In genomic region chr1:41713141-41713540, GRCh38 we compare ENCODE assay signal across 20 cellular contexts.
DNase-seq lines count a peak whose midpoint lies in the region; ATAC-seq, FAIRE-seq and TF ChIP-seq lines count a peak whose summit lies in the region.
"Had no signal": no experiment of that assay in that cellular context is flagged by ENCODE, and none has a peak within 500 bp of the region (broad histone marks: within the 10 kb centered on the region; RNA-seq: fewer than 3 reads in every experiment).

No MANE protein-coding gene starts in this region.

- H4K20me1 ChIP-seq in BLaER1: no peaks in the 10 kb centered on the region
- no peaks in the 10 kb centered on the region for H4K20me1 ChIP-seq in PC-9 (ENCODE audit: insufficient read depth)
- no peaks in the 10 kb centered on the region for H4K20me1 ChIP-seq in endothelial cell of umbilical vein (replicated peaks; ENCODE audit: control insufficient read depth, extremely low read depth, insufficient read depth, low read length)
- no peaks in the 10 kb centered on the region for H4K20me1 ChIP-seq in neural progenitor cell (ENCODE audit: low read depth)
- H4K20me1 ChIP-seq in H9 (ENCODE audit: control insufficient read depth, insufficient read depth, insufficient read length): no peaks in the 10 kb centered on the region

- H3F3A ChIP-seq in PC-9 (ENCODE audit: insufficient read depth, low read depth) (no peaks in the 10 kb centered on the region), neural progenitor cell (ENCODE audit: low read depth) (no peaks in the 10 kb centered on the region)

- H3K27ac Mint-ChIP-seq in neural progenitor cell (peak overlapping the region; percentile 70), H9 (peak overlapping the region in 1 of 3 experiments; percentile 64; a peak in 1 of 7 replicates)
- H3K27ac Mint-ChIP-seq in activated CD4-positive, alpha-beta T cell treated with anti-CD3 and anti-CD28 coated beads, Interleukin-2, amount 10 ng/mL, durations not matched to agents 7 days and 5 days: no peak overlapping the region

- H3K23ac ChIP-seq in H9 (ENCODE audit: insufficient read length, low read depth, low read length): no peak overlapping the region

- H3K9me3 ChIP-seq in BLaER1 (no peaks in the 10 kb centered on the region), PC-9 (ENCODE audit: insufficient read depth, low read depth) (no peaks in the 10 kb centered on the region), endothelial cell of umbilical vein (replicated peaks; ENCODE audit: control insufficient read depth, insufficient read depth, low read length) (no peaks in the 10 kb centered on the region), neural progenitor cell (ENCODE audit: low read depth) (no peaks in the 10 kb centered on the region), H9 (ENCODE audit: control insufficient read depth, low read depth, low read length) (no peaks in the 10 kb centered on the region)

- H4K91ac ChIP-seq in H9 (ENCODE audit: insufficient read length, low read depth, low read length): no peak overlapping the region

- H3K36me3 Mint-ChIP-seq in neural progenitor cell (no peaks in the 10 kb centered on the region), H9 (ENCODE audit: insufficient read depth in 1 of 3, low read depth in 3 of 3) (no peaks in the 10 kb centered on the region; a peak in 1 of 7 replicates)
- no peaks in the 10 kb centered on the region for H3K36me3 Mint-ChIP-seq in activated CD4-positive, alpha-beta T cell treated with anti-CD3 and anti-CD28 coated beads, Interleukin-2, amount 10 ng/mL, durations not matched to agents 7 days and 5 days (ENCODE audit: low read depth)
- H3K36me3 Mint-ChIP-seq: natural killer cell treated with Interleukin-12 subunit alpha and Interleukin-12 subunit beta and Interleukin-15 and Interleukin-18, amount 100 ng/mL, for 72 hours had no signal

- intact Hi-C loops in PC-9 (cut with micrococcal nuclease; ENCODE audit: unreplicated experiment): no loop called here
- intact Hi-C loops in endothelial cell of umbilical vein (cut with micrococcal nuclease): loop anchor here (1.0 to 5.0 kb wide), 4 partner anchors 14 to 189 kb away; no protein-coding TSS in a partner anchor

- no peak overlapping the region for H4K8ac ChIP-seq in H9 (replicated peaks; ENCODE audit: insufficient read length, low read depth, low read length)

- H4K5ac ChIP-seq in H9 (ENCODE audit: insufficient read length, low read depth, low read length): no peak overlapping the region

- H3K36me3 ChIP-seq in BLaER1 (no peaks in the 10 kb centered on the region), PC-9 (ENCODE audit: low read depth) (no peaks in the 10 kb centered on the region), endothelial cell of umbilical vein (ENCODE audit: control insufficient read depth in 2 of 2, extremely low read depth in 1 of 2, insufficient read depth in 2 of 2, low read length in 2 of 2) (no peaks in the 10 kb centered on the region), neural progenitor cell (no peaks in the 10 kb centered on the region)

- H2AFZ ChIP-seq in PC-9: no peak overlapping the region
- H2AFZ ChIP-seq in endothelial cell of umbilical vein (ENCODE audit: low read depth, low read length): peak overlapping the region; percentile 28
- H2AFZ ChIP-seq in neural progenitor cell (replicated peaks): no peak overlapping the region
- no peak overlapping the region for H2AFZ ChIP-seq in H9 (ENCODE audit: low read length)
- H2AFZ ChIP-seq: hepatocyte had no signal

- H3K23me2 ChIP-seq in H9 (ENCODE audit: insufficient read length, low read depth, low read length, poor library complexity, severe bottlenecking): no peaks in the 10 kb centered on the region

- no peak overlapping the region; the same call in 1 of the 2 replicates for H3K14ac ChIP-seq in H9 (ENCODE audit: insufficient read depth, low read length)

- H3K27me3 ChIP-seq in BLaER1 (peaks cover 1% of the 10 kb centered on the region), PC-9 (ENCODE audit: insufficient read depth, low read depth) (no peaks in the 10 kb centered on the region), endothelial cell of umbilical vein (ENCODE audit: control insufficient read depth in 2 of 2, insufficient read depth in 2 of 2, low read length in 2 of 2) (no peaks in the 10 kb centered on the region), neural progenitor cell (no peaks in the 10 kb centered on the region), H9 (ENCODE audit: insufficient read depth, low read length) (no peaks in the 10 kb centered on the region)
- H3K27me3 ChIP-seq: hepatocyte had no signal

- H3K9ac ChIP-seq in BLaER1: no peak overlapping the region; the same call in 1 of the 2 replicates
- no peak overlapping the region for H3K9ac ChIP-seq in endothelial cell of umbilical vein (replicated peaks; ENCODE audit: extremely low read depth, insufficient read depth, low read length)
- no peak overlapping the region for H3K9ac ChIP-seq in neural progenitor cell
- H3K9ac ChIP-seq in H9 (ENCODE audit: extremely low read depth, insufficient read length, low read length): no peak overlapping the region
- H3K9ac ChIP-seq: KMS-11 had no signal

- no peak for FAIRE-seq in endothelial cell of umbilical vein (lab: Jason Lieb, UNC)
- FAIRE-seq: endometrium had no signal

- H2BK20ac ChIP-seq in H9 (ENCODE audit: low read depth, low read length, poor library complexity, severe bottlenecking): no peak overlapping the region

- H2BK15ac ChIP-seq in H9 (ENCODE audit: low read depth, low read length): no peak overlapping the region

- H3K79me1 ChIP-seq in H9 (ENCODE audit: insufficient read depth, low read depth, low read length, poor library complexity, severe bottlenecking): no peaks in the 10 kb centered on the region

- H3K4me1 ChIP-seq in BLaER1: peaks cover 89% of the 10 kb centered on the region
- H3K4me1 ChIP-seq in PC-9 (replicated peaks; ENCODE audit: insufficient read depth): peaks cover 18% of the 10 kb centered on the region
- peaks cover 21% of the 10 kb centered on the region for H3K4me1 ChIP-seq in endothelial cell of umbilical vein (ENCODE audit: control insufficient read depth, extremely low read depth, insufficient read depth, low read length)
- H3K4me1 ChIP-seq in neural progenitor cell: no peaks in the 10 kb centered on the region
- H3K4me1 ChIP-seq in H9 (ENCODE audit: insufficient read depth, low read length): no peaks in the 10 kb centered on the region

- H3K4me1 Mint-ChIP-seq in neural progenitor cell (peaks cover 31% of the 10 kb centered on the region), H9 (peaks cover 16 to 22% of the 10 kb centered on the region in 2 experiments)
- peaks cover 23% of the 10 kb centered on the region for H3K4me1 Mint-ChIP-seq in activated CD4-positive, alpha-beta T cell treated with anti-CD3 and anti-CD28 coated beads, Interleukin-2, amount 10 ng/mL, durations not matched to agents 7 days and 5 days

- POLR2A ChIA-PET in PC-9 (lab: Charles Lee; ENCODE audit: unreplicated experiment) (interaction anchor here (0.7 kb wide), 1 partner anchor 43 kb away, joined by 6 read pairs; no protein-coding TSS in a partner anchor), endothelial cell of umbilical vein (lab: Charles Lee) (no interaction called here)
- POLR2A ChIA-PET in activated CD4-positive, alpha-beta T cell treated with anti-CD3 and anti-CD28 coated beads, Interleukin-2, amount 10 ng/mL, durations not matched to agents 7 days and 5 days (lab: Charles Lee): no interaction called here

- WGBS in H9 (ENCODE audit: extremely low coverage, insufficient read length, low lambda C conversion rate): no CpG with 5 or more reads among the region's 5 CpGs

- no peak overlapping the region for H2AK5ac ChIP-seq in H9 (ENCODE audit: insufficient read length, low read length)

- no peak overlapping the region for H2BK12ac ChIP-seq in H9 (ENCODE audit: insufficient read length, low read depth, low read length)

- BruUV-seq in PC-9 (replicated peaks; lab: Mats Ljungman, UMichigan) (no TSS peak), endothelial cell of umbilical vein (replicated peaks; lab: Mats Ljungman, UMichigan) (no TSS peak)

- no peak overlapping the region for H2BK5ac ChIP-seq in H9 (ENCODE audit: insufficient read length, low read length)

- no peaks in the 10 kb centered on the region for H3K9me2 ChIP-seq in PC-9 (ENCODE audit: insufficient read depth)

- H3K9me1 ChIP-seq in endothelial cell of umbilical vein (replicated peaks; ENCODE audit: control insufficient read depth, extremely low read depth, insufficient read depth, low read length): no peaks in the 10 kb centered on the region

- H3K79me2 ChIP-seq in PC-9 (ENCODE audit: low read depth) (no peaks in the 10 kb centered on the region), endothelial cell of umbilical vein (ENCODE audit: control insufficient read depth, insufficient read depth, low read length) (no peaks in the 10 kb centered on the region), neural progenitor cell (ENCODE audit: low read depth) (no peaks in the 10 kb centered on the region), H9 (ENCODE audit: insufficient read depth, low read length) (no peaks in the 10 kb centered on the region)
- H3K79me2 ChIP-seq: hepatocyte had no signal

- TF ChIP-seq CTCF in PC-9 (conservative IDR thresholded peaks at IDR 0.05) (no peak), endothelial cell of umbilical vein (IDR thresholded peaks at IDR 0.05; ENCODE audit: extremely low read depth in 1 of 2, insufficient read depth in 1 of 2, low read depth in 1 of 2, low read length in 2 of 2) (no peak), neural progenitor cell (IDR thresholded peaks at IDR 0.05) (no peak), H9 (conservative IDR thresholded peaks at IDR 0.05) (no peak)

- no peak for TF ChIP-seq POLR2A in endothelial cell of umbilical vein (IDR thresholded peaks at IDR 0.05; ENCODE audit: low read depth, low read length)

- no peak overlapping the region for H3K56ac ChIP-seq in H9 (ENCODE audit: insufficient read length, low read depth, low read length)

- peak overlapping the region; percentile 62 for H3K4me2 ChIP-seq in BLaER1
- H3K4me2 ChIP-seq in PC-9: peak overlapping the region; percentile 29; the same call in 1 of the 2 replicates
- peak overlapping the region; percentile 34 for H3K4me2 ChIP-seq in endothelial cell of umbilical vein (ENCODE audit: insufficient read depth, low read length)
- H3K4me2 ChIP-seq in neural progenitor cell: no peak overlapping the region
- no peak overlapping the region for H3K4me2 ChIP-seq in H9 (ENCODE audit: insufficient read depth, insufficient read length, low read length)
- H3K4me2 ChIP-seq: hepatocyte, KMS-11 had no signal

- H3K4ac ChIP-seq in H9 (ENCODE audit: low read depth, low read length): no peak overlapping the region

- no peaks in the 10 kb centered on the region for H3K9me3 Mint-ChIP-seq in neural progenitor cell
- peaks cover 3% of the 10 kb centered on the region for H3K9me3 Mint-ChIP-seq in activated CD4-positive, alpha-beta T cell treated with anti-CD3 and anti-CD28 coated beads, Interleukin-2, amount 10 ng/mL, durations not matched to agents 7 days and 5 days
- H3K9me3 Mint-ChIP-seq in H9: no peaks in the 10 kb centered on the region; a peak in 1 of 5 replicates
- H3K9me3 Mint-ChIP-seq: CD8-positive, alpha-beta memory T cell; natural killer cell treated with Interleukin-12 subunit alpha and Interleukin-12 subunit beta and Interleukin-15 and Interleukin-18, amount 100 ng/mL, for 72 hours had no signal

- no peak overlapping the region for H3K18ac ChIP-seq in H9 (ENCODE audit: insufficient read length, low read depth, low read length)

- no peak overlapping the region for H3K4me3 ChIP-seq in BLaER1
- H3K4me3 ChIP-seq in PC-9: no peak overlapping the region
- no peak overlapping the region for H3K4me3 ChIP-seq in endothelial cell of umbilical vein (replicated peaks in 1 of 3; ENCODE audit: insufficient read depth in 1 of 3, low read depth in 1 of 3, low read length in 3 of 3)
- no peak overlapping the region for H3K4me3 ChIP-seq in neural progenitor cell
- H3K4me3 ChIP-seq: hepatocyte, lung had no signal

- H3K4me3 Mint-ChIP-seq in neural progenitor cell: no peak overlapping the region
- no peak overlapping the region for H3K4me3 Mint-ChIP-seq in activated CD4-positive, alpha-beta T cell treated with anti-CD3 and anti-CD28 coated beads, Interleukin-2, amount 10 ng/mL, durations not matched to agents 7 days and 5 days
- H3K4me3 Mint-ChIP-seq in H9: no peak overlapping the region
- H3K4me3 Mint-ChIP-seq: CD8-positive, alpha-beta memory T cell; natural killer cell treated with Interleukin-12 subunit alpha and Interleukin-12 subunit beta and Interleukin-15 and Interleukin-18, amount 100 ng/mL, for 72 hours had no signal

- DNase-seq in PC-9: no peak
- DNase-seq in endothelial cell of umbilical vein (ENCODE audit: low read depth, low spot score): no peak
- peak; percentile 15 for DNase-seq in neural progenitor cell (ENCODE audit: low spot score)
- no peak for DNase-seq in cerebellar nuclear complex (lab: John Stamatoyannopoulos, UW)
- no peak for DNase-seq in activated CD4-positive, alpha-beta T cell treated with anti-CD3 and anti-CD28 coated beads, Interleukin-2, amount 10 ng/mL, durations not matched to agents 7 days and 5 days
- no peak for DNase-seq in H9
- DNase-seq: activated CD4-positive, alpha-beta T cell treated with anti-CD3 and anti-CD28 coated beads for 48 hours; activated CD8-positive, alpha-beta memory T cell treated with anti-CD3 and anti-CD28 coated beads, Interleukin-2, amount 50 U/mL, for 48 hours; activated gamma-delta T cell; CD8-positive, alpha-beta memory T cell; NCI-H2029; NCI-H345; stimulated activated CD4-positive, alpha-beta T cell treated with anti-CD3 and anti-CD28 coated beads, Interleukin-12 subunit alpha, Interleukin-12 subunit beta, amount 100 ng/mL, for 4 hours had no signal

- CTCF ChIA-PET in PC-9 (lab: Charles Lee) (no interaction called here), endothelial cell of umbilical vein (lab: Charles Lee) (interaction anchor here (0.8 to 1.9 kb wide), 11 partner anchors 9 to 461 kb away, joined by 3 to 13 read pairs (median 5); no protein-coding TSS in a partner anchor)
- CTCF ChIA-PET in activated CD4-positive, alpha-beta T cell treated with anti-CD3 and anti-CD28 coated beads, Interleukin-2, amount 10 ng/mL, durations not matched to agents 7 days and 5 days (lab: Charles Lee): interaction anchor here (0.9 kb wide), 1 partner anchor 9 kb away, joined by 4 read pairs; no protein-coding TSS in a partner anchor

- no peak overlapping the region for H3T11ph ChIP-seq in H9 (ENCODE audit: low read length)

- dilution Hi-C loops in endothelial cell of umbilical vein (cut with MboI; ENCODE audit: extremely low pct_ligation_motif_present, low sequenced_read_pairs): no loop called here

- H2BK120ac ChIP-seq in H9 (ENCODE audit: low read depth, low read length, poor library complexity, severe bottlenecking): no peak overlapping the region

- peaks cover 4% of the 10 kb centered on the region for H3K27me3 Mint-ChIP-seq in neural progenitor cell (ENCODE audit: insufficient read depth, low read depth)
- H3K27me3 Mint-ChIP-seq in activated CD4-positive, alpha-beta T cell treated with anti-CD3 and anti-CD28 coated beads, Interleukin-2, amount 10 ng/mL, durations not matched to agents 7 days and 5 days: no peaks in the 10 kb centered on the region
- H3K27me3 Mint-ChIP-seq in H9 (ENCODE audit: low read depth): peaks cover 1% of the 10 kb centered on the region; the same call in 1 of the 2 replicates
- H3K27me3 Mint-ChIP-seq: CD8-positive, alpha-beta memory T cell; natural killer cell treated with Interleukin-12 subunit alpha and Interleukin-12 subunit beta and Interleukin-15 and Interleukin-18, amount 100 ng/mL, for 72 hours had no signal

- no peak for ATAC-seq in GM21737 (IDR thresholded peaks at IDR 0.05; ENCODE audit: unreplicated experiment)
- ATAC-seq: natural killer cell treated with Interleukin-12 subunit alpha and Interleukin-12 subunit beta and Interleukin-15 and Interleukin-18, amount 100 ng/mL, for 72 hours had no signal

- H3K27ac ChIP-seq in BLaER1: peak overlapping the region; percentile 35
- no peak overlapping the region for H3K27ac ChIP-seq in PC-9
- peak overlapping the region; percentile 71 for H3K27ac ChIP-seq in endothelial cell of umbilical vein (ENCODE audit: insufficient read depth, low read depth, low read length)
- H3K27ac ChIP-seq in neural progenitor cell: no peak overlapping the region
- no peak overlapping the region for H3K27ac ChIP-seq in H9 (ENCODE audit: insufficient read length, low read depth, low read length)
- H3K27ac ChIP-seq: hepatocyte, KMS-11 had no signal

Comparison
In these comparisons a context has a peak if more than half of its experiments do, and no peak if none do; other contexts are left out.
1. H3K27ac ChIP-seq: peak in BLaER1 (single experiment) and endothelial cell of umbilical vein (single experiment); none in PC-9 (single experiment), neural progenitor cell (single experiment) and H9 (single experiment).
2. H3K4me2 ChIP-seq: peak in BLaER1 (single experiment), PC-9 (single experiment) and endothelial cell of umbilical vein (single experiment); none in neural progenitor cell (single experiment) and H9 (single experiment).